In the genomic region with DNA sequence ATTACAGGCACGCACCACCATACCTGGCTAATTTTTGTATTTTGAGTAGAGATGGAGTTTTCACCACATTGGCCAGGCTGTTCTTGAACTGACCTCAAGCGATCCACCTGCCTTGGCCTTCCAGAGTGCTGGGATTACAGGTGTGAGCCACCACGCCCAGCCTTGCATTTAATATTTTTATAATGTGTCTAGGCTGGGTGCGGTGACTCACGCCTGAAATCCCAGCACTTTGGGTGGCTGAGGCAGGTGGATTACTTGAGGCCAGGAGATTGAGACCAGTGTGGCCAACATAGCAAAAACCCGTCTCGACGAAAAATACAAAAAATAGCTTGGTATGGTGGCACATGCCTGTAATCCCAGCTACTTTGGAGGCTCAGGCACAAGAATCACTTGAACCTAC, we compare ENCODE assay signal across 13 cellular contexts. TPM values are rescaled to one million over a fixed set of nuclear protein-coding genes. Genes with fewer than 3 reads are reported as not detected.
DNase-seq lines count a peak whose midpoint lies in the region; ATAC-seq and TF ChIP-seq lines count a peak whose summit lies in the region.
"Had no signal": no experiment of that assay in that cellular context is flagged by ENCODE, and none has a peak within 500 bp of the region (broad histone marks: within the 10 kb centered on the region; RNA-seq: fewer than 3 reads in every experiment).

No MANE protein-coding gene starts in this region.

- no peaks in the 10 kb centered on the region for H3K9me3 Mint-ChIP-seq in activated T-helper 17 cell treated with anti-CD3 and anti-CD28 coated beads, Interleukin-2, amount 50 U/mL, for 72 hours
- H3K9me3 Mint-ChIP-seq: naive B cell had no signal

- no peaks in the 10 kb centered on the region for H3K27me3 Mint-ChIP-seq in activated T-helper 17 cell treated with anti-CD3 and anti-CD28 coated beads, Interleukin-2, amount 50 U/mL, for 72 hours
- H3K27me3 Mint-ChIP-seq: naive B cell had no signal

- peak overlapping the region in 5 of 10 experiments; percentile 6 to 92 (median 83); a peak in 6 of 20 replicates for H3K4me3 ChIP-seq in BLaER1 treated with 17β-estradiol and CSF1 and Interleukin-3, amounts not matched to agents 10 nM and 100 nM
- H3K4me3 ChIP-seq: suprapubic skin had no signal

- no peak overlapping the region for H3K27ac Mint-ChIP-seq in activated T-helper 17 cell treated with anti-CD3 and anti-CD28 coated beads, Interleukin-2, amount 50 U/mL, for 72 hours

- no peaks in the 10 kb centered on the region for H3K27me3 ChIP-seq in BLaER1 treated with 17β-estradiol and CSF1 and Interleukin-3, amounts not matched to agents 10 nM and 100 nM
- H3K27me3 ChIP-seq: suprapubic skin had no signal

- H3K36me3 Mint-ChIP-seq in activated T-helper 17 cell treated with anti-CD3 and anti-CD28 coated beads, Interleukin-2, amount 50 U/mL, for 72 hours (ENCODE audit: low read depth): peaks cover 87% of the 10 kb centered on the region

- peak overlapping the region; percentile 97 for H3K4me3 Mint-ChIP-seq in activated T-helper 17 cell treated with anti-CD3 and anti-CD28 coated beads, Interleukin-2, amount 50 U/mL, for 72 hours

- intact Hi-C loops in left colon (cut with DNase I, micrococcal nuclease): no loop called here

- ATAC-seq in activated T-helper 17 cell treated with anti-CD3 and anti-CD28 coated beads, Interleukin-2, amount 50 U/mL, for 72 hours (replicated peaks): no peak
- ATAC-seq in left colon (peak; percentile 40), GM19452 (IDR thresholded peaks at IDR 0.05; ENCODE audit: unreplicated experiment) (no peak), HG03520 (IDR thresholded peaks at IDR 0.05; ENCODE audit: unreplicated experiment) (no peak)

- H3K4me1 Mint-ChIP-seq in activated T-helper 17 cell treated with anti-CD3 and anti-CD28 coated beads, Interleukin-2, amount 50 U/mL, for 72 hours: peaks cover 42% of the 10 kb centered on the region

- in situ Hi-C loops in GM18951 (cut with MboI; ENCODE audit: low sequenced_read_pairs, unreplicated experiment): loop anchor here (25.0 kb wide), 1 partner anchor 1235 kb away; no protein-coding TSS in a partner anchor

- H4K20me1 ChIP-seq in BLaER1 treated with 17β-estradiol and CSF1 and Interleukin-3, amounts not matched to agents 10 nM and 100 nM: peaks cover 72 to 80% (median 75%) of the 10 kb centered on the region in 11 experiments

- H3K9ac ChIP-seq in BLaER1 treated with 17β-estradiol and CSF1 and Interleukin-3, amounts not matched to agents 10 nM and 100 nM: peak overlapping the region in 8 of 11 experiments; percentile 2 to 97 (median 14); a peak in 4 of 22 replicates

- peaks cover 38 to 58% (median 49%) of the 10 kb centered on the region in 10 experiments for H3K4me1 ChIP-seq in BLaER1 treated with 17β-estradiol and CSF1 and Interleukin-3, amounts not matched to agents 10 nM and 100 nM

- no peak overlapping the region for H3K27ac ChIP-seq in BLaER1 treated with 17β-estradiol and CSF1 and Interleukin-3, amounts not matched to agents 10 nM and 100 nM
- H3K27ac ChIP-seq: suprapubic skin had no signal

- TF ChIP-seq POLR2A in GM18951 (IDR thresholded peaks at IDR 0.05; ENCODE audit: extremely low read depth, insufficient read depth, insufficient read length): peak; percentile 18

- peak overlapping the region; percentile 23 to 96 (median 91); a peak in 19 of 22 replicates for H3K4me2 ChIP-seq in BLaER1 treated with 17β-estradiol and CSF1 and Interleukin-3, amounts not matched to agents 10 nM and 100 nM

- DNase-seq in left colon: peak in 1 of 2 donors; percentile 51
- no peak for DNase-seq in stimulated activated CD4-positive, alpha-beta T cell treated with anti-CD3 and anti-CD28 coated beads, Interleukin-1b, Interleukin-23, amount 100 ng/mL, for 48 hours
- DNase-seq: activated naive CD4-positive, alpha-beta T cell treated with Interleukin-2 at 50 U/mL for 16 hours; DMS53; naive B cell; NCI-H187 treated with DMSO at 0.1 percent for 48 hours; NCI-H510A had no signal

- no peaks in the 10 kb centered on the region for H3K9me3 ChIP-seq in BLaER1 treated with 17β-estradiol and CSF1 and Interleukin-3, amounts not matched to agents 10 nM and 100 nM (replicated peaks in 1 of 11)
- H3K9me3 ChIP-seq: suprapubic skin had no signal

- H3K36me3 ChIP-seq in BLaER1 treated with 17β-estradiol and CSF1 and Interleukin-3, amounts not matched to agents 10 nM and 100 nM: peaks cover 70 to 79% (median 77%) of the 10 kb centered on the region in 11 experiments

RNA-seq across cellular contexts. Expression of a gene that starts 3.2 kb away (rescaled TPM):
- 1,000 to 10,000 TPM; 2,880 to 3,993 TPM for total RNA-seq in activated T-helper 17 cell treated with anti-CD3 and anti-CD28 coated beads, Interleukin-2, amount 50 U/mL, for 72 hours
- 1,000 to 10,000 TPM; 1,768 to 1,865 TPM for total RNA-seq in left colon
